2 cellular contexts compared by ENCODE assay signal in the genomic region with DNA sequence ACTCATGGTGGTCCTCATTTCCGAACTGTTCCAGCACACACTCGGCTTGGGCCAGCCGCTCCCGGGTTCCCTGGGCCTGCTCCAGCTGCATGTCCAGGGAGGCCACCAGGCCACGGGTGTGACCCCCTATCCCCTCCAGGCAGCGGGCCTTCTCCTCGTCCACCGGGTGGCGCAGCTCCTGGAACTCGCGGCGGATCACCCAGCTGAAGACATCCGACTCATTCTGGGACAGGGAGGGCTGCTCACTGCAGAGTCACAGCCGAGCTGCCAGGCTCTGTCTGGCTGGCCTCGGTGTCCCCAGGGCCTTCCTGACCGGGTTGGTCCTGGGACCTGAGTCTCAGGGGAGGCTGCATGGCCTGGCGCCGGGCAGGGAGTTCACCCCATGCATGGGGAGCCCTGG. TPM values are rescaled to one million over a fixed set of nuclear protein-coding genes. Genes with fewer than 3 reads are reported as not detected.
"Had no signal": no experiment of that assay in that cellular context is flagged by ENCODE, and none has a peak within 500 bp of the region (broad histone marks: within the 10 kb centered on the region; RNA-seq: fewer than 3 reads in every experiment).

No MANE protein-coding gene starts in this region.

RNA-seq across cellular contexts. Expression of gene TRIM74, which starts 9.2 kb away (rescaled TPM):
- total RNA-seq: cerebellum had no signal
- polyA plus RNA-seq: aorta had no signal
